Comparison of ENCODE assay signal across 10 cellular contexts in the genomic region with DNA sequence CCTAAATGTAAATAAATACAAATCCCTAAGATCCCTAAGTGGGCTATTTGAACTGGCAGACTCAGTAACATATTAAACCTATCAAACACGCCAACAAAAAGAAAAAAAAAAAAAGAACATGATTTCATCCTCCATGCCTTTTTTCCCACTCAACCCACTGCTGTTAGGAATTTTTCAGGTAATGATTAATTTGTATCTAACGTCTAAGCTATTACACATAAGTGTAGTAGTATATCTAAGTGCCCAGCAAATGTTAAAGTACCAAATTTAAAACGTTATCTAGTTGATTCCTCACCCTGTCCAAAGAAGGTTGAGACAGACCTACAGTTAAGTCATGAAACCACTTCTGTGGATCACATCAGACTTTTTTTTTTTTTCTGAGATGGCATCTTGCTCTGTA. TPM values are rescaled to one million over a fixed set of nuclear protein-coding genes. Genes with fewer than 3 reads are reported as not detected.
A peak's percentile ranks its signal among the peaks of the same experiment; 100 is the strongest.
DNase-seq lines count a peak whose midpoint lies in the region; ATAC-seq and TF ChIP-seq lines count a peak whose summit lies in the region.
"Had no signal": no experiment of that assay in that cellular context is flagged by ENCODE, and none has a peak within 500 bp of the region (broad histone marks: within the 10 kb centered on the region; RNA-seq: fewer than 3 reads in every experiment).

No MANE protein-coding gene starts in this region.

- no peak for ATAC-seq in CD4-positive, alpha-beta T cell (ENCODE audit: poor library complexity)
- ATAC-seq in activated CD8-positive, alpha-beta T cell treated with anti-CD3 and anti-CD28 coated beads, Interleukin-2, amount 10 ng/mL, durations not matched to agents 7 days and 5 days = no peak
- ATAC-seq in gastroesophageal sphincter (no peak), psoas muscle (peak in 2 of 4 donors; percentile 15 to 24), GM18909 (IDR thresholded peaks at IDR 0.05; ENCODE audit: poor library complexity, unreplicated experiment) (no peak)

- no peak for TF ChIP-seq CTCF in CD4-positive, alpha-beta T cell (IDR thresholded peaks at IDR 0.05)
- TF ChIP-seq CTCF in gastroesophageal sphincter (IDR thresholded peaks at IDR 0.05) (no peak), psoas muscle (IDR thresholded peaks at IDR 0.05) (no peak), WERI-Rb-1 (IDR thresholded peaks at IDR 0.05; ENCODE audit: low read depth, low read length) (no peak)

- H3K36me3 ChIP-seq in gastroesophageal sphincter = peaks cover 0 to 65% of the 10 kb centered on the region in 2 donors
- H3K36me3 ChIP-seq in psoas muscle (ENCODE audit: insufficient read depth in 1 of 2, low read depth in 1 of 2) = peaks cover 2 to 74% of the 10 kb centered on the region in 2 donors
- H3K36me3 ChIP-seq in WERI-Rb-1 = peaks cover 68% of the 10 kb centered on the region

- H3K4me1 Mint-ChIP-seq in CD4-positive, alpha-beta T cell (ENCODE audit: low read depth) = peaks cover 59% of the 10 kb centered on the region
- peaks cover 44% of the 10 kb centered on the region for H3K4me1 Mint-ChIP-seq in activated CD8-positive, alpha-beta T cell treated with anti-CD3 and anti-CD28 coated beads, Interleukin-2, amount 10 ng/mL, durations not matched to agents 7 days and 5 days (ENCODE audit: low read depth)

- POLR2A ChIA-PET in CD4-positive, alpha-beta T cell (lab: Charles Lee) = interaction anchor here (0.6 to 2.9 kb wide), 4 partner anchors 16 to 120 kb away, joined by 3 to 19 read pairs (median 4); a partner anchor contains a TSS
- POLR2A ChIA-PET in activated CD8-positive, alpha-beta T cell treated with anti-CD3 and anti-CD28 coated beads, Interleukin-2, amount 10 ng/mL, durations not matched to agents 7 days and 5 days (lab: Charles Lee) = interaction anchor here (2.0 kb wide), 1 partner anchor 16 kb away, joined by 11 read pairs; a partner anchor contains a TSS

- peak overlapping the region; percentile 40 for H3K4me3 Mint-ChIP-seq in CD4-positive, alpha-beta T cell
- H3K4me3 Mint-ChIP-seq in activated CD8-positive, alpha-beta T cell treated with anti-CD3 and anti-CD28 coated beads, Interleukin-2, amount 10 ng/mL, durations not matched to agents 7 days and 5 days = peak overlapping the region; percentile 37

- H3K27me3 Mint-ChIP-seq in CD4-positive, alpha-beta T cell = no peaks in the 10 kb centered on the region
- H3K27me3 Mint-ChIP-seq in activated CD8-positive, alpha-beta T cell treated with anti-CD3 and anti-CD28 coated beads, Interleukin-2, amount 10 ng/mL, durations not matched to agents 7 days and 5 days (ENCODE audit: low read depth) = no peaks in the 10 kb centered on the region

- CTCF ChIA-PET in CD4-positive, alpha-beta T cell (lab: Charles Lee) = no interaction called here
- CTCF ChIA-PET in activated CD8-positive, alpha-beta T cell treated with anti-CD3 and anti-CD28 coated beads, Interleukin-2, amount 10 ng/mL, durations not matched to agents 7 days and 5 days (lab: Charles Lee) = interaction anchor here (1.4 kb wide), 1 partner anchor 14 kb away, joined by 3 read pairs; no protein-coding TSS in a partner anchor

- WGBS in gastroesophageal sphincter (ENCODE audit: low coverage in 1 of 2), 2 donors = 53 to 56% methylated on average over 3 of the region's 3 CpGs
- WGBS in psoas muscle, 3 donors = 55 to 69% (median 57%) methylated on average over 3 of the region's 3 CpGs

- H3K9me3 Mint-ChIP-seq in CD4-positive, alpha-beta T cell = no peaks in the 10 kb centered on the region
- no peaks in the 10 kb centered on the region for H3K9me3 Mint-ChIP-seq in activated CD8-positive, alpha-beta T cell treated with anti-CD3 and anti-CD28 coated beads, Interleukin-2, amount 10 ng/mL, durations not matched to agents 7 days and 5 days (ENCODE audit: insufficient read depth)

- no peak for DNase-seq in CD4-positive, alpha-beta T cell
- no peak for DNase-seq in activated CD8-positive, alpha-beta T cell treated with anti-CD3 and anti-CD28 coated beads, Interleukin-2, amount 10 ng/mL, durations not matched to agents 7 days and 5 days
- DNase-seq in psoas muscle (no peak), NCI-H345 treated with DMSO at 0.1 percent for 48 hours (lab: John Stamatoyannopoulos, UW; ENCODE audit: unreplicated experiment) (no peak), WERI-Rb-1 (no peak)
- no peak for DNase-seq in NK-92 treated with Interleukin-12 subunit alpha and Interleukin-12 subunit beta, amount 100 ng/mL, for 24 hours (lab: John Stamatoyannopoulos, UW)
- DNase-seq: NCI-H2081 treated with DMSO at 0.1 percent for 48 hours; stimulated activated CD8-positive, alpha-beta memory T cell treated with anti-CD3 and anti-CD28 coated beads, Interleukin-4, amount 100 ng/mL, for 48 hours had no signal

- H3K4me1 ChIP-seq in gastroesophageal sphincter = peaks cover 8 to 59% (median 13%) of the 10 kb centered on the region in 3 donors
- peaks cover 43% of the 10 kb centered on the region for H3K4me1 ChIP-seq in psoas muscle

- peak overlapping the region; percentile 51 for H3K27ac ChIP-seq in CD4-positive, alpha-beta T cell (ENCODE audit: low read depth, low read length)
- H3K27ac ChIP-seq in gastroesophageal sphincter (peak overlapping the region; percentile 76 to 81 (median 77)), psoas muscle (peak overlapping the region; percentile 71), WERI-Rb-1 (no peak overlapping the region)

- H3K36me3 Mint-ChIP-seq in CD4-positive, alpha-beta T cell (ENCODE audit: low read depth) = peaks cover 91% of the 10 kb centered on the region
- peaks cover 77% of the 10 kb centered on the region for H3K36me3 Mint-ChIP-seq in activated CD8-positive, alpha-beta T cell treated with anti-CD3 and anti-CD28 coated beads, Interleukin-2, amount 10 ng/mL, durations not matched to agents 7 days and 5 days (ENCODE audit: low read depth)

- H3K4me3 ChIP-seq in gastroesophageal sphincter (no peak overlapping the region), psoas muscle (no peak overlapping the region), WERI-Rb-1 (ENCODE audit: low read depth, low read length) (no peak overlapping the region)

- no peaks in the 10 kb centered on the region for H3K27me3 ChIP-seq in CD4-positive, alpha-beta T cell (ENCODE audit: control insufficient read depth, insufficient read depth, low read length)
- H3K27me3 ChIP-seq in gastroesophageal sphincter (no peaks in the 10 kb centered on the region), psoas muscle (ENCODE audit: insufficient read depth in 3 of 3, low read length in 2 of 3) (no peaks in the 10 kb centered on the region), WERI-Rb-1 (ENCODE audit: insufficient read depth, low read depth, severe bottlenecking) (no peaks in the 10 kb centered on the region)

- no peak for TF ChIP-seq EP300 in gastroesophageal sphincter (IDR thresholded peaks at IDR 0.05)

- intact Hi-C loops in CD4-positive, alpha-beta T cell (cut with DNase I, micrococcal nuclease) = loop anchor here in 1 of 2 experiments (2.0 to 5.0 kb wide), 2 partner anchors 15 to 40 kb away; a partner anchor contains a TSS
- intact Hi-C loops in psoas muscle (cut with DNase I) = loop anchor here in 1 of 2 donors (5.0 kb wide), 1 partner anchor 35 kb away; no protein-coding TSS in a partner anchor

- no peaks in the 10 kb centered on the region for H3K9me3 ChIP-seq in CD4-positive, alpha-beta T cell (ENCODE audit: control insufficient read depth, low read length)
- H3K9me3 ChIP-seq in gastroesophageal sphincter (no peaks in the 10 kb centered on the region), psoas muscle (no peaks in the 10 kb centered on the region), WERI-Rb-1 (ENCODE audit: severe bottlenecking) (no peaks in the 10 kb centered on the region)

- no peak for TF ChIP-seq POLR2A in gastroesophageal sphincter (IDR thresholded peaks at IDR 0.05)

- peak overlapping the region; percentile 92 for H3K27ac Mint-ChIP-seq in CD4-positive, alpha-beta T cell
- peak overlapping the region; percentile 91 for H3K27ac Mint-ChIP-seq in activated CD8-positive, alpha-beta T cell treated with anti-CD3 and anti-CD28 coated beads, Interleukin-2, amount 10 ng/mL, durations not matched to agents 7 days and 5 days

RNA-seq across cellular contexts. Expression of a gene that starts 16.4 kb away (rescaled TPM):
- 10 to 100 TPM; 89.6 to 94.7 TPM for total RNA-seq in CD4-positive, alpha-beta T cell
- total RNA-seq in activated CD8-positive, alpha-beta T cell treated with anti-CD3 and anti-CD28 coated beads, Interleukin-2, amount 10 ng/mL, durations not matched to agents 7 days and 5 days = 10 to 100 TPM; 27.0 to 28.0 TPM
- total RNA-seq in gastroesophageal sphincter = 10 to 100 TPM; 12.8 to 31.1 (median 18.8) TPM
- 10 to 100 TPM in 1 of 4 donors, 1 to 10 TPM in 3; 7.1 to 11.0 (median 8.3) TPM for total RNA-seq in psoas muscle
- polyA plus RNA-seq in psoas muscle = 1 to 10 TPM; 1.7 to 8.1 (median 3.0) TPM

RNA-seq across cellular contexts. Expression of a gene that starts 37.3 kb away (rescaled TPM):
- total RNA-seq in CD4-positive, alpha-beta T cell = 100 to 1,000 TPM; 104 to 108 TPM
- total RNA-seq in activated CD8-positive, alpha-beta T cell treated with anti-CD3 and anti-CD28 coated beads, Interleukin-2, amount 10 ng/mL, durations not matched to agents 7 days and 5 days = 100 to 1,000 TPM; 257 to 275 TPM
- 100 to 1,000 TPM in 2 of 4 donors, 10 to 100 TPM in 2; 88.4 to 106 (median 96.7) TPM for total RNA-seq in gastroesophageal sphincter
- 100 to 1,000 TPM; 136 to 238 (median 211) TPM for total RNA-seq in psoas muscle
- polyA plus RNA-seq in psoas muscle = 100 to 1,000 TPM; 235 to 466 (median 274) TPM
